ENCODE assay signal across 10 cellular contexts in the genomic region with DNA sequence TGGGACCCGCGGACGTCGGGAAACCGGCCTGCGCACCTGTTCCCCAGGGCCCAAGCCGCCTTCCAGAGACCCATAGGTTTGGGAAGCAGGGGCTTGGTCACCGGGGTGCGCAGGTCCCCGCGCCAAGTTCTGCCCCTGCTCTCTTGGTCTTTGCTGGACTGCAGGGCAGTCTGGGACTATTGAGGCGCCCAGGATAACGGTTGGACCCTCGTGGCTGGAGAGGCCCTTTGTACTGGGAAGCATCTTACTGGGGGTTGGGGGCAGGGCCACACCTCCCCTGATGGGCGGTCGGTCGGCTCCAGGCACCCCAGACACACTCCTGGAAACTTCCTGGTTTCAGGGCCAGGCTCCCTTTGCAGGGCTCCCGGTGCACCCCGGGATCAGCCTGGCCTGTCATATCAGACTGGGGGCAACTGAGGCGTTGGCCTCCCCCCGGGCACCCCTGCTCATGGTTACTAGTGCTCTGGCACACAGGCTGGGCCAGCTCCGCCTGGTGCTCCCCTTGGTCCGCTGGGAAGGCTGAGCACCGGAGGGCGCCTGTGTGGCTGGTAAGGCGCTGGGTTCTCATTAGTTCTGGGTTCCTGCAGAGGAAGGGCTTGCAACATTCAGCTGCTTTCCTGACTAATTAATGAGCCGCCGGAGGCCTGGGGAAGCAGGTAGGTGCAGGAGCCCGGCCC.
DNase-seq lines count a peak whose midpoint lies in the region; ATAC-seq lines count a peak whose summit lies in the region.
"Had no signal": no experiment of that assay in that cellular context is flagged by ENCODE, and none has a peak within 500 bp of the region (broad histone marks: within the 10 kb centered on the region; RNA-seq: fewer than 3 reads in every experiment).

No MANE protein-coding gene starts in this region.

- WGBS in ectodermal cell, 2 experiments: 59% methylated on average over 29 of the region's 29 CpGs
- WGBS in trophoblast cell (ENCODE audit: extremely low coverage, insufficient coverage, insufficient read length): no CpG with 5 or more reads among the region's 29 CpGs

- H4K91ac ChIP-seq in trophoblast cell (ENCODE audit: low read depth, low read length): no peak overlapping the region

- no peak overlapping the region for H3K23ac ChIP-seq in trophoblast cell (ENCODE audit: low read length)

- no peak overlapping the region for H3K14ac ChIP-seq in trophoblast cell (ENCODE audit: low read length)

- no peak overlapping the region for H2BK12ac ChIP-seq in trophoblast cell (ENCODE audit: low read length)

- H3K9me3 ChIP-seq in ectodermal cell (ENCODE audit: control insufficient read depth, low read length) (no peaks in the 10 kb centered on the region), trophoblast cell (ENCODE audit: insufficient read depth, low read depth, low read length) (peaks cover 7% of the 10 kb centered on the region)

- H2BK120ac ChIP-seq in trophoblast cell (ENCODE audit: insufficient read depth, low read length, poor library complexity): no peak overlapping the region

- H3K4me2 ChIP-seq in trophoblast cell (ENCODE audit: low read length): peak overlapping the region; percentile 89

- no peak overlapping the region for H2AFZ ChIP-seq in trophoblast cell (ENCODE audit: insufficient read depth, low read length, poor library complexity)

- H3K36me3 ChIP-seq in ectodermal cell (ENCODE audit: control insufficient read depth, insufficient read depth, low read length) (no peaks in the 10 kb centered on the region), trophoblast cell (ENCODE audit: control insufficient read depth in 1 of 2, insufficient read depth in 2 of 2, low read length in 2 of 2) (no peaks in the 10 kb centered on the region)

- H3K4me1 ChIP-seq in ectodermal cell (ENCODE audit: control insufficient read depth, insufficient read depth, low read length) (peaks cover 15% of the 10 kb centered on the region), trophoblast cell (ENCODE audit: control insufficient read depth in 1 of 2, insufficient read depth in 2 of 2, low read length in 2 of 2) (peaks cover 3 to 5% of the 10 kb centered on the region in 2 experiments)

- no peak overlapping the region for H3K4ac ChIP-seq in trophoblast cell (ENCODE audit: low read depth, low read length)

- H3K27me3 ChIP-seq in ectodermal cell (ENCODE audit: control insufficient read depth, insufficient read depth, low read length, poor library complexity, severe bottlenecking) (no peaks in the 10 kb centered on the region), trophoblast cell (ENCODE audit: insufficient read depth, low read length) (peaks cover 14% of the 10 kb centered on the region)

- H3K9ac ChIP-seq in trophoblast cell (ENCODE audit: low read length): no peak overlapping the region

- ATAC-seq in HG02763 (IDR thresholded peaks at IDR 0.05; ENCODE audit: unreplicated experiment) (no peak), GM21825 (IDR thresholded peaks at IDR 0.05; ENCODE audit: unreplicated experiment) (no peak)

- no peak overlapping the region for H2AK5ac ChIP-seq in trophoblast cell (ENCODE audit: low read length)

- peak overlapping the region; percentile 45 for H3K4me3 ChIP-seq in ectodermal cell (ENCODE audit: insufficient read depth, low read depth, low read length)
- H3K4me3 ChIP-seq in trophoblast cell (ENCODE audit: low read depth, low read length): peak overlapping the region; percentile 47

- no peak overlapping the region for H4K8ac ChIP-seq in trophoblast cell (ENCODE audit: low read depth, low read length)

- H3K27ac ChIP-seq in ectodermal cell (ENCODE audit: insufficient read depth, low read depth, low read length, poor library complexity, severe bottlenecking) (no peak overlapping the region), trophoblast cell (ENCODE audit: low read depth, low read length) (no peak overlapping the region)

- no peak overlapping the region for H4K12ac ChIP-seq in trophoblast cell (ENCODE audit: low read depth, low read length)

- H2BK5ac ChIP-seq in trophoblast cell (ENCODE audit: low read depth, low read length, poor library complexity): no peak overlapping the region

- DNase-seq in COR-L47 (lab: John Stamatoyannopoulos, UW) (peak; percentile 55), NCI-H1105 (lab: John Stamatoyannopoulos, UW) (peak; percentile 38), trophoblast cell (no peak), SKM-1 (lab: John Stamatoyannopoulos, UW; ENCODE audit: unreplicated experiment) (no peak)
- no peak for DNase-seq in activated CD8-positive, alpha-beta memory T cell treated with anti-CD3 and anti-CD28 coated beads for 24 hours
- DNase-seq: activated T-cell treated with anti-CD3 and anti-CD28 coated beads for 4 hours, T-helper 9 cell had no signal

- H3K18ac ChIP-seq in trophoblast cell (ENCODE audit: low read length): no peak overlapping the region

- no peaks in the 10 kb centered on the region for H3K79me2 ChIP-seq in trophoblast cell (ENCODE audit: control insufficient read depth, insufficient read depth, low read length, poor library complexity)

- H3K79me1 ChIP-seq in trophoblast cell (ENCODE audit: low read length): no peaks in the 10 kb centered on the region

Comparison
In these comparisons a context has a peak if more than half of its experiments do, and no peak if none do; other contexts are left out.
1. DNase-seq: peak in COR-L47 (single experiment) and NCI-H1105 (single experiment); none in trophoblast cell (0 of 2), activated CD8-positive, alpha-beta memory T cell treated with anti-CD3 and anti-CD28 coated beads for 24 hours (single experiment) and SKM-1 (single experiment).